12 cellular contexts compared by ENCODE assay signal in the genomic region with DNA sequence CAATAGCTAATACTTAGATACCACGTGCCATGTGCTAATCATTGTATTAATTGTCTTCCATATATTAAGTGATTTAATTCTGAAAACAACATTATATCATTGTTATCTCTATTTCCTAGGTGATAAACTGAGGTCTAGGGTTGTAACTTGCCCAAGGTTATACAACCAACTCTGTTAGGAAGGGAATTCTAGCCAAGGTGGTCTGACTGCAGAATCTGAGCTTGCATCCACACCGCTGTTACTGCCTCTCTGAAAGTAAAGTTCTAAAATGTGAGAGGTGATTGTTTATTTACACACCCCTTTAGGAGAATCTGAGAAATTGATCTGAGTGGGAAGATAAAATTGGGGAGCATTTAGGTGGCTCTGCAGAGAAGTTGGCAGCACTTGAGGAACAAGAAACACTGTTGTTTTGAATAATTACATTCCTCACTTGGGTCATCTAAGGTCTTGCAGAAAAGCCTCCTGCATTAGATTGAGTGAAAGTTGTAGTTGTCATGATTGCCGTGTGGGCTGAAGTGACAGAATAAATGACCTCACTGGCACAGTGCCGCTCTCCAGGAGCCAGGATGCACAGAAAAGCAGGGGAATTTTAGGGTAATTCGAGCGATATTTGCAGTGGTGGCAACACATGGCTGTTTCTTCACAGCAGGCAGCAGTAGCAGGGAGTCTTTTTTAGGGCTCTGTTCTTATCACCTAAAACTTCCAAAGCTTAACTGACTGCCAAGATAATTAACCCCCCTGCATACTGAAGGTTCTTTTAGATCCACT.
DNase-seq lines count a peak whose midpoint lies in the region; ATAC-seq and TF ChIP-seq lines count a peak whose summit lies in the region.
"Had no signal": no experiment of that assay in that cellular context is flagged by ENCODE, and none has a peak within 500 bp of the region (broad histone marks: within the 10 kb centered on the region; RNA-seq: fewer than 3 reads in every experiment).

No MANE protein-coding gene starts in this region.

- peak; percentile 40 for ATAC-seq in GM18870 (IDR thresholded peaks at IDR 0.05; ENCODE audit: unreplicated experiment)
- ATAC-seq in HG03565 (IDR thresholded peaks at IDR 0.05; ENCODE audit: unreplicated experiment): no peak
- ATAC-seq in sciatic nerve: no peak
- ATAC-seq: activated CD8-positive, alpha-beta memory T cell treated with anti-CD3 and anti-CD28 coated beads, Interleukin-2, amount 10 ng/mL, durations not matched to agents 7 days and 5 days; left colon had no signal

- no peak for TF ChIP-seq CTCF in esophagus squamous epithelium (IDR thresholded peaks at IDR 0.05)

- no peak overlapping the region for H3K9ac ChIP-seq in skeletal muscle satellite cell (ENCODE audit: low read depth, low read length)

- peak overlapping the region; percentile 16 for H3K4me3 ChIP-seq in skeletal muscle satellite cell (ENCODE audit: low read length)
- no peak overlapping the region for H3K4me3 ChIP-seq in esophagus squamous epithelium
- H3K4me3 ChIP-seq: tibial artery had no signal

- peak; percentile 17 for DNase-seq in OCI-M1 (lab: John Stamatoyannopoulos, UW)
- DNase-seq in fibroblast of peridontal ligament (ENCODE audit: extremely low read depth): peak; percentile 15
- no peak for DNase-seq in esophagus squamous epithelium (lab: John Stamatoyannopoulos, UW)
- DNase-seq in DMS79 (lab: John Stamatoyannopoulos, UW): no peak
- no peak for DNase-seq in sciatic nerve (ENCODE audit: low spot score)
- DNase-seq: activated CD8-positive, alpha-beta memory T cell treated with anti-CD3 and anti-CD28 coated beads, Interleukin-2, amount 10 ng/mL, durations not matched to agents 7 days and 5 days; left colon; NCI-H524 treated with DMSO at 0.1 percent for 48 hours; tibial artery had no signal

- H3K27me3 ChIP-seq in skeletal muscle satellite cell (ENCODE audit: control insufficient read depth, insufficient read depth, low read length) (no peaks in the 10 kb centered on the region), esophagus squamous epithelium (no peaks in the 10 kb centered on the region)
- H3K27me3 ChIP-seq: tibial artery had no signal

- H3K4me2 ChIP-seq in skeletal muscle satellite cell (ENCODE audit: low read length): peak overlapping the region; percentile 50

- no peaks in the 10 kb centered on the region for H3K9me3 ChIP-seq in skeletal muscle satellite cell (replicated peaks; ENCODE audit: low read length)
- H3K9me3 ChIP-seq in esophagus squamous epithelium: no peaks in the 10 kb centered on the region
- H3K9me3 ChIP-seq: tibial artery had no signal

- H3K4me1 ChIP-seq in skeletal muscle satellite cell (ENCODE audit: control insufficient read depth, insufficient read depth, low read length): peaks cover 12% of the 10 kb centered on the region
- H3K4me1 ChIP-seq in esophagus squamous epithelium: no peaks in the 10 kb centered on the region

- intact Hi-C loops in esophagus squamous epithelium (cut with DNase I) (no loop called here), sciatic nerve (cut with DNase I) (no loop called here)

- TF ChIP-seq POLR2A in esophagus squamous epithelium (IDR thresholded peaks at IDR 0.05): no peak

- 40 to 47% methylated on average over 5 to 6 of the region's 6 CpGs for WGBS in esophagus squamous epithelium, 2 donors

- no peaks in the 10 kb centered on the region for H3K36me3 ChIP-seq in skeletal muscle satellite cell (ENCODE audit: insufficient read depth, low read length)
- no peaks in the 10 kb centered on the region for H3K36me3 ChIP-seq in esophagus squamous epithelium
- H3K36me3 ChIP-seq: tibial artery had no signal

- no peak overlapping the region for H3K27ac ChIP-seq in esophagus squamous epithelium
- H3K27ac ChIP-seq: tibial artery had no signal

Comparison
In these comparisons a context has a peak if more than half of its experiments do, and no peak if none do; other contexts are left out.
1. DNase-seq: peak in OCI-M1 (single experiment) and fibroblast of peridontal ligament (single experiment); none in esophagus squamous epithelium (single experiment), DMS79 (single experiment) and sciatic nerve (single experiment).